ENCODE assay signal across 8 cellular contexts in genomic region chr9:32431940-32432555, GRCh38. TPM values are rescaled to one million over a fixed set of nuclear protein-coding genes. Genes with fewer than 3 reads are reported as not detected.
A peak's percentile ranks its signal among the peaks of the same experiment; 100 is the strongest.
DNase-seq lines count a peak whose midpoint lies in the region; ATAC-seq and TF ChIP-seq lines count a peak whose summit lies in the region.

No MANE protein-coding gene starts in this region.

- TF ChIP-seq CTCF in GM12865 (IDR thresholded peaks at IDR 0.05; ENCODE audit: insufficient read depth, low read depth, low read length, missing control alignments) (peak; percentile 19), kidney epithelial cell (IDR thresholded peaks at IDR 0.05; ENCODE audit: insufficient read depth, low read length, poor library complexity, severe bottlenecking) (peak; percentile 64)

- no peak for ATAC-seq in activated T-helper 17 cell treated with anti-CD3 and anti-CD28 coated beads, Interleukin-2, amount 50 U/mL, for 72 hours (replicated peaks)

- H3K36me3 ChIP-seq in kidney epithelial cell (ENCODE audit: control insufficient read depth, insufficient read depth, low read length) = peaks cover 4% of the 10 kb centered on the region

- H3K4me3 ChIP-seq in GM12865 (ENCODE audit: low read depth, low read length) (no peak overlapping the region), kidney epithelial cell (ENCODE audit: low read depth, low read length) (no peak overlapping the region)

- H3K4me1 Mint-ChIP-seq in activated T-helper 17 cell treated with anti-CD3 and anti-CD28 coated beads, Interleukin-2, amount 50 U/mL, for 72 hours = no peaks in the 10 kb centered on the region

- no peaks in the 10 kb centered on the region for H3K27me3 ChIP-seq in kidney epithelial cell (ENCODE audit: control insufficient read depth, insufficient read depth, low read length)

- no peaks in the 10 kb centered on the region for H3K9me3 Mint-ChIP-seq in activated T-helper 17 cell treated with anti-CD3 and anti-CD28 coated beads, Interleukin-2, amount 50 U/mL, for 72 hours

- DNase-seq in ACHN = peak; percentile 49
- DNase-seq in GM12865 (ENCODE audit: low read depth) = peak; percentile 29
- peak; percentile 53 for DNase-seq in NCI-H69 (lab: John Stamatoyannopoulos, UW)
- peak; percentile 42 for DNase-seq in amniotic epithelial cell (ENCODE audit: low read depth)
- DNase-seq in kidney epithelial cell (ENCODE audit: low read depth) = no peak
- DNase-seq in stimulated activated CD8-positive, alpha-beta memory T cell treated with anti-CD3 and anti-CD28 coated beads, Interleukin-15, amount 100 ng/mL, for 1 hour (ENCODE audit: low read depth) = peak; percentile 14
- no peak for DNase-seq in NOMO-1 treated with dmso at 0.1 percent for 144 hours (lab: John Stamatoyannopoulos, UW; ENCODE audit: unreplicated experiment)

- H3K27me3 Mint-ChIP-seq in activated T-helper 17 cell treated with anti-CD3 and anti-CD28 coated beads, Interleukin-2, amount 50 U/mL, for 72 hours = no peaks in the 10 kb centered on the region

- H3K36me3 Mint-ChIP-seq in activated T-helper 17 cell treated with anti-CD3 and anti-CD28 coated beads, Interleukin-2, amount 50 U/mL, for 72 hours (ENCODE audit: low read depth) = peaks cover 45% of the 10 kb centered on the region

- in situ Hi-C loops in ACHN (cut with HindIII; ENCODE audit: low pct_ligation_motif_present, low pct_unique_long_range_greater_than_20kb, low sequenced_read_pairs) = no loop called here

- H3K27ac Mint-ChIP-seq in activated T-helper 17 cell treated with anti-CD3 and anti-CD28 coated beads, Interleukin-2, amount 50 U/mL, for 72 hours = no peak overlapping the region

- no peak overlapping the region for H3K4me3 Mint-ChIP-seq in activated T-helper 17 cell treated with anti-CD3 and anti-CD28 coated beads, Interleukin-2, amount 50 U/mL, for 72 hours

RNA-seq across cellular contexts. Expression of gene ACO1, which starts 47.6 kb away (rescaled TPM):
- total RNA-seq in kidney epithelial cell = 30.9 and 39.1 TPM in 2 replicates
- total RNA-seq in activated T-helper 17 cell treated with anti-CD3 and anti-CD28 coated beads, Interleukin-2, amount 50 U/mL, for 72 hours = 10 to 100 TPM in 1 of 2 donors, 1 to 10 TPM in 1; 9.4 to 11.8 TPM

Comparison
In these comparisons a context has a peak if more than half of its experiments do, and no peak if none do; other contexts are left out.
1. DNase-seq: peak in ACHN (single experiment), GM12865 (single experiment), NCI-H69 (single experiment), amniotic epithelial cell (single experiment) and stimulated activated CD8-positive, alpha-beta memory T cell treated with anti-CD3 and anti-CD28 coated beads, Interleukin-15, amount 100 ng/mL, for 1 hour (single experiment); none in kidney epithelial cell (single experiment) and NOMO-1 treated with dmso at 0.1 percent for 144 hours (single experiment).